ENCODE assay signal across 11 cellular contexts in the genomic region with DNA sequence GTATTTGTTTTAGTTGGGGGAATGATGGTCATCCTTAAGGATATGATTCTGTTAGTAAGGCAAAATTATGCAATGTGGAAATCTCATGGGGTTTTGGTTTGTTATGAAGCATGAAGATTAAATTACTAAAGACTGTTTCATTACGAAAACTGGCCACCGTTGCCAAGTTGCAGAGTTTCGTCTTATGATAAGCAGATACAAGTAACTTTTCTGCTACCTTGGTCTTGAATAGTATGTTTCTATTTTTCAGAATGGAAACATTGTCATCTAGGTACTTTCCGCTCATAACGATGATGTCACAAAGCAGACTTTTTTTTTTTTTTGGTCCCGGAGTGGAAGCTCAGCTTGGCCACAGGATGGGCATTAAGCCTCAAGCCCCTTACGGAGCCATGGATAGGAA. TPM values are rescaled to one million over a fixed set of nuclear protein-coding genes. Genes with fewer than 3 reads are reported as not detected.
DNase-seq lines count a peak whose midpoint lies in the region; ATAC-seq, FAIRE-seq and TF ChIP-seq lines count a peak whose summit lies in the region.
"Had no signal": no experiment of that assay in that cellular context is flagged by ENCODE, and none has a peak within 500 bp of the region (broad histone marks: within the 10 kb centered on the region; RNA-seq: fewer than 3 reads in every experiment).

No MANE protein-coding gene starts in this region.

- H3K4me2 ChIP-seq in osteoblast (ENCODE audit: insufficient read depth, low read length): peak overlapping the region; percentile 65
- H3K4me2 ChIP-seq: smooth muscle cell had no signal

- H3K27me3 ChIP-seq in osteoblast (ENCODE audit: insufficient read depth, low read length): peaks cover 65% of the 10 kb centered on the region
- peaks cover 1% of the 10 kb centered on the region; the same call in 1 of the 2 replicates for H3K27me3 ChIP-seq in MG63

- H3K9me3 ChIP-seq in osteoblast (ENCODE audit: low read depth, low read length) (no peaks in the 10 kb centered on the region), MG63 (no peaks in the 10 kb centered on the region)

- FAIRE-seq in RCC 7860 (lab: Jason Lieb, UNC): no peak

- H3K27ac Mint-ChIP-seq in activated B cell treated with CpG ODN at 0.5 μM for 24 hours: peak overlapping the region; percentile 36

- H3K4me1 Mint-ChIP-seq in activated B cell treated with CpG ODN at 0.5 μM for 24 hours: peaks cover 19% of the 10 kb centered on the region

- no peak overlapping the region for H3K4me3 Mint-ChIP-seq in activated B cell treated with CpG ODN at 0.5 μM for 24 hours

- peaks cover 5% of the 10 kb centered on the region for H3K27me3 Mint-ChIP-seq in activated B cell treated with CpG ODN at 0.5 μM for 24 hours

- intact Hi-C loops in activated B cell treated with CpG ODN at 0.5 μM for 24 hours (cut with micrococcal nuclease): loop anchor here (1.0 kb wide), 1 partner anchor 14 kb away; a partner anchor contains a TSS

- H3K4me3 ChIP-seq in osteoblast (ENCODE audit: insufficient read depth, low read length): no peak overlapping the region
- no peak overlapping the region for H3K4me3 ChIP-seq in coronary artery
- H3K4me3 ChIP-seq in MG63: no peak overlapping the region
- H3K4me3 ChIP-seq: smooth muscle cell had no signal

- H3K36me3 Mint-ChIP-seq in activated B cell treated with CpG ODN at 0.5 μM for 24 hours (ENCODE audit: low read depth): no peaks in the 10 kb centered on the region

- no peak overlapping the region for H2AFZ ChIP-seq in osteoblast (ENCODE audit: low read length)

- no peaks in the 10 kb centered on the region for H3K79me2 ChIP-seq in osteoblast (ENCODE audit: insufficient read depth, low read length)

- in situ Hi-C loops in GM13977 (cut with MboI; ENCODE audit: low pct_unique_long_range_greater_than_20kb, low sequenced_read_pairs, unreplicated experiment): no loop called here

- no peaks in the 10 kb centered on the region for H3K36me3 ChIP-seq in osteoblast (ENCODE audit: insufficient read depth, low read length)
- H3K36me3 ChIP-seq in MG63: peaks cover 3% of the 10 kb centered on the region

- ATAC-seq in GM21717 (IDR thresholded peaks at IDR 0.05; ENCODE audit: unreplicated experiment) (peak; percentile 38), activated B cell treated with CpG ODN at 0.5 μM for 24 hours (ENCODE audit: low read depth) (no peak)

- POLR2A ChIA-PET in activated B cell treated with CpG ODN at 0.5 μM for 24 hours (lab: Charles Lee): interaction anchor here (0.6 to 0.8 kb wide), 2 partner anchors 14 to 67 kb away, joined by 4 to 5 read pairs; a partner anchor contains a TSS

- CTCF ChIA-PET in activated B cell treated with CpG ODN at 0.5 μM for 24 hours (lab: Charles Lee): no interaction called here

- no peak overlapping the region for H3K27ac ChIP-seq in osteoblast (ENCODE audit: low read depth, low read length)
- no peak overlapping the region for H3K27ac ChIP-seq in coronary artery

- no peaks in the 10 kb centered on the region for H3K9me3 Mint-ChIP-seq in activated B cell treated with CpG ODN at 0.5 μM for 24 hours

- peaks cover 18% of the 10 kb centered on the region for H3K4me1 ChIP-seq in osteoblast (ENCODE audit: insufficient read depth, low read length)

- H4K20me1 ChIP-seq in osteoblast (ENCODE audit: insufficient read depth, low read length): peaks cover 29% of the 10 kb centered on the region

- TF ChIP-seq CTCF in GM13977 (IDR thresholded peaks at IDR 0.05; ENCODE audit: extremely low read depth, insufficient read depth, missing control alignments) (no peak), activated B cell treated with CpG ODN at 0.5 μM for 24 hours (IDR thresholded peaks at IDR 0.05) (no peak), osteoblast (IDR thresholded peaks at IDR 0.05; ENCODE audit: extremely low read depth, low read depth, low read length) (no peak), coronary artery (IDR thresholded peaks at IDR 0.05) (no peak)

- peak; percentile 86 for DNase-seq in GM13977 (ENCODE audit: low spot score)
- DNase-seq in activated B cell treated with CpG ODN at 0.5 μM for 24 hours: no peak
- DNase-seq in osteoblast (ENCODE audit: insufficient read length, low spot score, missing footprints): peak; percentile 97
- no peak for DNase-seq in coronary artery (ENCODE audit: low spot score)
- DNase-seq in MG63: no peak
- DNase-seq in SHP77 treated with DMSO at 0.1 percent for 48 hours (lab: John Stamatoyannopoulos, UW): no peak
- DNase-seq in RCC 7860 (ENCODE audit: low spot score): no peak
- DNase-seq: activated CD4-positive, alpha-beta T cell treated with anti-CD3 and anti-CD28 coated beads, Interleukin-2, amount 50 U/mL, for 1 hour; NCI-H1092 treated with DMSO at 0.1 percent for 48 hours had no signal

RNA-seq across cellular contexts. Expression of a gene that starts 4.2 kb away (rescaled TPM):
- total RNA-seq in activated B cell treated with CpG ODN at 0.5 μM for 24 hours (0.44 and 1.5 TPM in 2 replicates), osteoblast (not detected in 2 replicates)
- 0.27 TPM in 1 of 2 replicates, not detected in the other for total RNA-seq in MG63 (2014; rRNA removed; shearing (Covaris generic); ENCODE audit: low replicate concordance)

RNA-seq across cellular contexts. Expression of a gene that starts 14.1 kb away (rescaled TPM):
- 9.2 and 9.8 TPM in 2 replicates for total RNA-seq in activated B cell treated with CpG ODN at 0.5 μM for 24 hours
- total RNA-seq in osteoblast: 8.5 and 12.7 TPM in 2 replicates
- total RNA-seq in MG63 (2014; rRNA removed; shearing (Covaris generic); ENCODE audit: low replicate concordance): 5.3 and 6.2 TPM in 2 replicates

RNA-seq across cellular contexts. Expression of a gene that starts 25.6 kb away (rescaled TPM):
- 6.5 and 7.3 TPM in 2 replicates for total RNA-seq in activated B cell treated with CpG ODN at 0.5 μM for 24 hours
- total RNA-seq in osteoblast: 32.1 and 33.7 TPM in 2 replicates
- 36.9 and 53.8 TPM in 2 replicates for total RNA-seq in MG63 (2014; rRNA removed; shearing (Covaris generic); ENCODE audit: low replicate concordance)

Comparison
In these comparisons a context has a peak if more than half of its experiments do, and no peak if none do; other contexts are left out.
1. DNase-seq: peak in GM13977 (single experiment) and osteoblast (single experiment); none in activated B cell treated with CpG ODN at 0.5 μM for 24 hours (single experiment), coronary artery (single experiment), MG63 (single experiment), SHP77 treated with DMSO at 0.1 percent for 48 hours (single experiment) and RCC 7860 (single experiment).